In the genomic region with DNA sequence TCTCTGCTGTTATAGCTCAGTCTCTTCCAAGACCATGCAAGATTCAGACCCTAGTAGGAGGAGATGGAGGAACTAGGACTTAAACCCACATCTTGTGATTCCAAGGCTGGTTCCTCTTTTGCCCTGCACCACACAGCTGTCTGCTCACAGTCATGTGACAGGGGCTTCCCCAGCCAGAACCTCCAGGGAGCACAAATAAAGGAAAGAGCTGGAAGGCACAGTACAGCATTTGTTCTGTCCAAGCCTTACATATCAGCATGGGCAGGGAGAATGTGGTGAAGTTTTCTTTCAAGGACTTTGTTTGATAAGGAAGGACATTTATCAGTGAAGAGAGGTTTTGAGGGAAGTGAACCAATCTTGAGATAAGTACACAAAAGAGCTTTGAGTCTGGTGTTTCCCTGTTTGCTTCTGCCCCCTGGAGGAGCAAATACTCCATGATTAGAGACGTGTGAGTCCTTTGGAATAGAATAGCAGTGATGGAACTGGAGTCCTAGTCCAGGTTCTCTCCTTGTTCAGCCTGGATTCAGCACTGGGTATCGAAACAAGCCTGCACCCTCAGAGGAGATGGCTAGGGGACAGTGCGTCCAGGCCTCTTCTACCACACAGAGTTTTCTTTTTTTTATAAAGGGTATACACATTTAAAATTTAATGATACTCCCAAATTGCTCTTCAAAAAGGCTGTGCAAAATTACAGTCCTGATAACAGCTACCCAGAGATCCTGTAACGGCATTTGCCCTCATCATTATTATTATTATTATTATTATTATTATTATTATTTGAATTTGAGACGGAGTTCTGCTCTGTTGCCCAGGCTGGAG, we compare ENCODE assay signal across 8 cellular contexts. TPM values are rescaled to one million over a fixed set of nuclear protein-coding genes. Genes with fewer than 3 reads are reported as not detected.
DNase-seq lines count a peak whose midpoint lies in the region; ATAC-seq and TF ChIP-seq lines count a peak whose summit lies in the region.

No MANE protein-coding gene starts in this region.

- WGBS in upper lobe of left lung, 2 donors = 39 to 42% methylated on average over 5 of the region's 5 CpGs

- H3K27me3 ChIP-seq in mucosa of rectum (ENCODE audit: control insufficient read depth in 2 of 2, insufficient read depth in 2 of 2, low read length in 2 of 2) = no peaks in the 10 kb centered on the region
- no peaks in the 10 kb centered on the region for H3K27me3 ChIP-seq in upper lobe of left lung

- no peak overlapping the region for H3K4me3 ChIP-seq in epithelial cell of proximal tubule (ENCODE audit: low read depth, low read length)
- H3K4me3 ChIP-seq in mucosa of rectum (ENCODE audit: low read length in 2 of 2) = no peak overlapping the region
- H3K4me3 ChIP-seq in upper lobe of left lung = no peak overlapping the region

- in situ Hi-C loops in Caki2 (cut with HindIII; ENCODE audit: low pct_unique_long_range_greater_than_20kb, low sequenced_read_pairs) = no loop called here

- TF ChIP-seq EP300 in upper lobe of left lung (IDR thresholded peaks at IDR 0.05) = peak in 1 of 4 donors; percentile 72

- TF ChIP-seq CTCF in epithelial cell of proximal tubule (conservative IDR thresholded peaks at IDR 0.05; ENCODE audit: low read depth, low read length) (peak; percentile 71), upper lobe of left lung (IDR thresholded peaks at IDR 0.05) (peak; percentile 42 to 77 (median 59))

- peak in 2 of 4 donors; percentile 26 to 75 for TF ChIP-seq POLR2A in upper lobe of left lung (IDR thresholded peaks at IDR 0.05)

- H3K4me1 ChIP-seq in mucosa of rectum (ENCODE audit: control insufficient read depth in 2 of 2, insufficient read depth in 2 of 2, low read length in 2 of 2) = peaks cover 11 to 15% of the 10 kb centered on the region in 2 donors
- peaks cover 36 to 63% (median 55%) of the 10 kb centered on the region in 4 donors for H3K4me1 ChIP-seq in upper lobe of left lung

- peak overlapping the region; percentile 38 to 62 for H3K9ac ChIP-seq in mucosa of rectum (ENCODE audit: low read depth in 1 of 2, low read length in 2 of 2)

- peak; percentile 98 for ATAC-seq in GM19043 (IDR thresholded peaks at IDR 0.05; ENCODE audit: low read depth, unreplicated experiment)
- ATAC-seq in HG03175 (IDR thresholded peaks at IDR 0.05; ENCODE audit: unreplicated experiment) = peak; percentile 94
- ATAC-seq in upper lobe of left lung (ENCODE audit: low FRiP score in 2 of 2) = peak; percentile 91

- H3K9me3 ChIP-seq in mucosa of rectum (ENCODE audit: control insufficient read depth in 2 of 2, low read length in 2 of 2) = no peaks in the 10 kb centered on the region
- H3K9me3 ChIP-seq in upper lobe of left lung = no peaks in the 10 kb centered on the region

- peaks cover 46 to 63% of the 10 kb centered on the region in 2 donors for H3K36me3 ChIP-seq in mucosa of rectum (ENCODE audit: control insufficient read depth in 2 of 2, insufficient read depth in 2 of 2, low read length in 2 of 2)
- peaks cover 52 to 100% (median 88%) of the 10 kb centered on the region in 4 donors for H3K36me3 ChIP-seq in upper lobe of left lung

- DNase-seq in Caki2 (ENCODE audit: low read depth) = peak; percentile 85
- DNase-seq in NCI-H446 treated with DMSO at 0.1 percent for 48 hours (lab: John Stamatoyannopoulos, UW) = peak; percentile 59
- DNase-seq in activated CD4-positive, alpha-beta T cell treated with anti-CD3 and anti-CD28 coated beads, Interleukin-2, amount 50 U/mL, for 1 hour = peak; percentile 53
- peak; percentile 44 for DNase-seq in epithelial cell of proximal tubule (ENCODE audit: low read depth)
- peak in 1 of 2 donors; percentile 90 for DNase-seq in upper lobe of left lung

- H3K27ac ChIP-seq in mucosa of rectum (ENCODE audit: low read depth in 2 of 2, low read length in 2 of 2) = peak overlapping the region; percentile 86 to 89
- H3K27ac ChIP-seq in upper lobe of left lung = peak overlapping the region; percentile 71 to 90 (median 76)

RNA-seq across cellular contexts. Expression of gene CASP10, which starts 24.6 kb away (rescaled TPM):
- total RNA-seq in Caki2 (2014; rRNA removed; shearing (Covaris generic); ENCODE audit: low replicate concordance) = 7.3 and 8.5 TPM in 2 replicates
- total RNA-seq in epithelial cell of proximal tubule = 1.1 and 3.8 TPM in 2 replicates
- total RNA-seq in upper lobe of left lung = 10 to 100 TPM; 21.1 to 67.1 (median 29.9) TPM

RNA-seq across cellular contexts. Expression of gene CFLAR, which starts 42.4 kb away (rescaled TPM):
- total RNA-seq in Caki2 (2014; rRNA removed; shearing (Covaris generic); ENCODE audit: low replicate concordance) = 99.7 and 108 TPM in 2 replicates
- total RNA-seq in epithelial cell of proximal tubule (56.2 and 103 TPM in 2 replicates), upper lobe of left lung (1,000 to 10,000 TPM in 1 of 6 donors, 100 to 1,000 TPM in 5; 263 to 1,189 (median 435) TPM)
